In genomic region chr15:31304736-31305365, GRCh38 we compare ENCODE assay signal across 10 cellular contexts. TPM values are rescaled to one million over a fixed set of nuclear protein-coding genes. Genes with fewer than 3 reads are reported as not detected.
A peak's percentile ranks its signal among the peaks of the same experiment; 100 is the strongest.
DNase-seq lines count a peak whose midpoint lies in the region; ATAC-seq and TF ChIP-seq lines count a peak whose summit lies in the region.
"Had no signal": no experiment of that assay in that cellular context is flagged by ENCODE, and none has a peak within 500 bp of the region (broad histone marks: within the 10 kb centered on the region; RNA-seq: fewer than 3 reads in every experiment).

No MANE protein-coding gene starts in this region.

- CTCF ChIA-PET in CD8-positive, alpha-beta memory T cell (lab: Charles Lee): no interaction called here

- no peak for TF ChIP-seq POLR2A in esophagus muscularis mucosa (IDR thresholded peaks at IDR 0.05; ENCODE audit: low read depth)

- H3K4me1 ChIP-seq in left ventricle myocardium inferior (peaks cover 75% of the 10 kb centered on the region), esophagus muscularis mucosa (peaks cover 33 to 55% (median 49%) of the 10 kb centered on the region in 4 donors), tibial artery (no peaks in the 10 kb centered on the region)
- H3K4me1 ChIP-seq in CD8-positive, alpha-beta memory T cell (ENCODE audit: insufficient read depth, low read length): peaks cover 13% of the 10 kb centered on the region

- no peaks in the 10 kb centered on the region for H3K9me3 ChIP-seq in left ventricle myocardium inferior (replicated peaks)
- no peaks in the 10 kb centered on the region for H3K9me3 ChIP-seq in esophagus muscularis mucosa
- no peaks in the 10 kb centered on the region for H3K9me3 ChIP-seq in tibial artery
- no peaks in the 10 kb centered on the region for H3K9me3 ChIP-seq in CD8-positive, alpha-beta memory T cell (ENCODE audit: low read length)
- H3K9me3 ChIP-seq: gastrocnemius medialis had no signal

- no peak overlapping the region for H3K4me3 ChIP-seq in left ventricle myocardium inferior
- no peak overlapping the region for H3K4me3 ChIP-seq in esophagus muscularis mucosa
- no peak overlapping the region for H3K4me3 ChIP-seq in tibial artery
- H3K4me3 ChIP-seq in CD8-positive, alpha-beta memory T cell (ENCODE audit: low read length): no peak overlapping the region
- H3K4me3 ChIP-seq: gastrocnemius medialis had no signal

- peak overlapping the region in 1 of 7 donors; percentile 41 for H3K4me3 Mint-ChIP-seq in CD8-positive, alpha-beta memory T cell

- H3K36me3 Mint-ChIP-seq in CD8-positive, alpha-beta memory T cell: no peaks in the 10 kb centered on the region

- no peak for TF ChIP-seq EP300 in esophagus muscularis mucosa (IDR thresholded peaks at IDR 0.05)

- peaks cover 0 to 12% of the 10 kb centered on the region in 2 donors for H3K27me3 Mint-ChIP-seq in CD8-positive, alpha-beta memory T cell

- intact Hi-C loops in left ventricle myocardium inferior (cut with micrococcal nuclease) (no loop called here), left ventricle myocardium superior (cut with micrococcal nuclease) (no loop called here), esophagus muscularis mucosa (cut with DNase I) (no loop called here), tibial artery (cut with DNase I; ENCODE audit: low total_unique reads) (no loop called here)

- H3K27ac ChIP-seq in left ventricle myocardium inferior (replicated peaks) (peak overlapping the region; percentile 33), esophagus muscularis mucosa (replicated peaks in 1 of 4) (no peak overlapping the region), tibial artery (no peak overlapping the region)
- no peak overlapping the region for H3K27ac ChIP-seq in CD8-positive, alpha-beta memory T cell (ENCODE audit: low read depth, low read length)
- H3K27ac ChIP-seq: gastrocnemius medialis had no signal

- DNase-seq in left ventricle myocardium inferior (no peak), left ventricle myocardium superior (no peak), NCI-H69 (lab: John Stamatoyannopoulos, UW) (peak; percentile 97), esophagus muscularis mucosa (ENCODE audit: extremely low spot score) (peak; percentile 78), tibial artery (no peak)
- no peak for DNase-seq in CD8-positive, alpha-beta memory T cell
- DNase-seq: activated CD8-positive, alpha-beta memory T cell treated with anti-CD3 and anti-CD28 coated beads, Interleukin-2, amount 50 U/mL, for 48 hours had no signal

- POLR2A ChIA-PET in CD8-positive, alpha-beta memory T cell (lab: Charles Lee): no interaction called here

- H3K27me3 ChIP-seq in left ventricle myocardium inferior (ENCODE audit: low read depth) (peaks cover 7% of the 10 kb centered on the region), esophagus muscularis mucosa (peaks cover 0 to 11% (median 0%) of the 10 kb centered on the region in 4 donors), tibial artery (peaks cover 0 to 39% of the 10 kb centered on the region in 2 donors)
- no peaks in the 10 kb centered on the region for H3K27me3 ChIP-seq in CD8-positive, alpha-beta memory T cell (ENCODE audit: insufficient read depth, low read length, poor library complexity, severe bottlenecking)

- peaks cover 10 to 40% (median 23%) of the 10 kb centered on the region in 3 donors for H3K4me1 Mint-ChIP-seq in CD8-positive, alpha-beta memory T cell

- 89% methylated on average over 12 of the region's 12 CpGs for WGBS in esophagus muscularis mucosa

- H3K36me3 ChIP-seq in left ventricle myocardium inferior (no peaks in the 10 kb centered on the region), esophagus muscularis mucosa (no peaks in the 10 kb centered on the region), tibial artery (no peaks in the 10 kb centered on the region)
- no peaks in the 10 kb centered on the region for H3K36me3 ChIP-seq in CD8-positive, alpha-beta memory T cell (ENCODE audit: insufficient read depth, low read length)
- H3K36me3 ChIP-seq: gastrocnemius medialis had no signal

- no peak for ATAC-seq in left ventricle myocardium superior
- ATAC-seq in GM18502 (IDR thresholded peaks at IDR 0.05; ENCODE audit: poor library complexity, unreplicated experiment): no peak
- no peak for ATAC-seq in HG02981 (IDR thresholded peaks at IDR 0.05; ENCODE audit: unreplicated experiment)
- ATAC-seq: gastrocnemius medialis had no signal

- H3K9me3 Mint-ChIP-seq in CD8-positive, alpha-beta memory T cell: no peaks in the 10 kb centered on the region

- TF ChIP-seq CTCF in left ventricle myocardium inferior (IDR thresholded peaks at IDR 0.05; ENCODE audit: borderline replicate concordance) (no peak), esophagus muscularis mucosa (IDR thresholded peaks at IDR 0.05) (no peak), tibial artery (IDR thresholded peaks at IDR 0.05) (no peak)

- peak overlapping the region in 3 of 8 donors; percentile 43 to 72 (median 60) for H3K27ac Mint-ChIP-seq in CD8-positive, alpha-beta memory T cell

RNA-seq across cellular contexts. Expression of gene KLF13, which starts 21.8 kb away (rescaled TPM):
- total RNA-seq in left ventricle myocardium inferior: 62.3 TPM
- total RNA-seq in left ventricle myocardium superior: 85.3 TPM
- 100 to 1,000 TPM in 1 of 4 donors, 10 to 100 TPM in 3; 57.3 to 109 (median 74.2) TPM for total RNA-seq in esophagus muscularis mucosa
- 100 to 1,000 TPM; 145 to 147 TPM for total RNA-seq in CD8-positive, alpha-beta memory T cell
- 109 TPM for polyA plus RNA-seq in CD8-positive, alpha-beta memory T cell

Comparison
In these comparisons a context has a peak if more than half of its experiments do, and no peak if none do; other contexts are left out.
1. DNase-seq: peak in NCI-H69 (single experiment) and esophagus muscularis mucosa (single experiment); none in left ventricle myocardium inferior (single experiment), left ventricle myocardium superior (single experiment), tibial artery (0 of 2) and CD8-positive, alpha-beta memory T cell (0 of 5).